Comparison of ENCODE assay signal across 5 cellular contexts in genomic region chr4:157258165-157258564, GRCh38. TPM values are rescaled to one million over a fixed set of nuclear protein-coding genes. Genes with fewer than 3 reads are reported as not detected.
"Had no signal": no experiment of that assay in that cellular context is flagged by ENCODE, and none has a peak within 500 bp of the region (broad histone marks: within the 10 kb centered on the region; RNA-seq: fewer than 3 reads in every experiment).

No MANE protein-coding gene starts in this region.

RNA-seq across cellular contexts. Expression of gene GRIA2, which starts 37.6 kb away (rescaled TPM):
- total RNA-seq: HepG2, HT1080, IMR-90, PC-3, T-cell had no signal
